ENCODE assay signal across 23 cellular contexts in genomic region chr1:166377896-166378295, GRCh38.
A peak's percentile ranks its signal among the peaks of the same experiment; 100 is the strongest.
DNase-seq lines count a peak whose midpoint lies in the region; ATAC-seq and TF ChIP-seq lines count a peak whose summit lies in the region.
"Had no signal": no experiment of that assay in that cellular context is flagged by ENCODE, and none has a peak within 500 bp of the region (broad histone marks: within the 10 kb centered on the region; RNA-seq: fewer than 3 reads in every experiment).

No MANE protein-coding gene starts in this region.

- no peak overlapping the region for H3K4me3 ChIP-seq in gastrocnemius medialis
- no peak overlapping the region for H3K4me3 ChIP-seq in thyroid gland (replicated peaks in 1 of 3)
- H3K4me3 ChIP-seq: BLaER1, GM23338 had no signal

- no peak for DNase-seq in activated T-cell treated with anti-CD3 and anti-CD28 coated beads, Interleukin-2, amount 50 U/mL, for 72 hours
- DNase-seq in activated T-cell treated with anti-CD3 and anti-CD28 coated beads, Interleukin-2, amount 50 U/mL, for 24 hours: no peak
- DNase-seq in RPMI7951 (ENCODE audit: low read depth) (peak; percentile 7), gastrocnemius medialis (no peak), thyroid gland (no peak), GM13977 (ENCODE audit: low spot score) (no peak)
- no peak for DNase-seq in activated CD4-positive, alpha-beta memory T cell treated with anti-CD3 and anti-CD28 coated beads for 36 hours
- no peak for DNase-seq in activated CD4-positive, alpha-beta T cell treated with anti-CD3 and anti-CD28 coated beads, Interleukin-2, amount 10 ng/mL, durations not matched to agents 24 days and 14 days
- DNase-seq: Calu3; CD4-positive, alpha-beta T cell; CD8-positive, alpha-beta memory T cell; COR-L47; DMS53; DMS79 treated with DMSO at 0.1 percent for 48 hours; GF-D8; H9; HFFc6 had no signal

- H3K4me1 Mint-ChIP-seq in activated T-cell treated with anti-CD3 and anti-CD28 coated beads, Interleukin-2, amount 50 U/mL, for 72 hours (ENCODE audit: low read depth): peaks cover 4% of the 10 kb centered on the region
- peaks cover 5% of the 10 kb centered on the region for H3K4me1 Mint-ChIP-seq in activated T-cell treated with anti-CD3 and anti-CD28 coated beads, Interleukin-2, amount 50 U/mL, for 24 hours (ENCODE audit: low read depth)
- no peaks in the 10 kb centered on the region for H3K4me1 Mint-ChIP-seq in activated CD4-positive, alpha-beta memory T cell treated with anti-CD3 and anti-CD28 coated beads for 36 hours (ENCODE audit: low read depth)
- no peaks in the 10 kb centered on the region for H3K4me1 Mint-ChIP-seq in activated CD4-positive, alpha-beta T cell treated with anti-CD3 and anti-CD28 coated beads, Interleukin-2, amount 10 ng/mL, durations not matched to agents 24 days and 14 days
- H3K4me1 Mint-ChIP-seq: B cell; CD14-positive monocyte; CD8-positive, alpha-beta memory T cell had no signal

- in situ Hi-C loops in gastrocnemius medialis (cut with MboI; ENCODE audit: low sequenced_read_pairs in 4 of 4): no loop called here
- in situ Hi-C loops in GM13977 (cut with MboI; ENCODE audit: low pct_unique_long_range_greater_than_20kb, low sequenced_read_pairs, unreplicated experiment): no loop called here

- peak overlapping the region in 1 of 2 donors; percentile 52 for H3K4me3 Mint-ChIP-seq in activated T-cell treated with anti-CD3 and anti-CD28 coated beads, Interleukin-2, amount 50 U/mL, for 72 hours
- H3K4me3 Mint-ChIP-seq in activated T-cell treated with anti-CD3 and anti-CD28 coated beads, Interleukin-2, amount 50 U/mL, for 24 hours: no peak overlapping the region
- no peak overlapping the region for H3K4me3 Mint-ChIP-seq in activated CD4-positive, alpha-beta memory T cell treated with anti-CD3 and anti-CD28 coated beads for 36 hours
- H3K4me3 Mint-ChIP-seq in activated CD4-positive, alpha-beta T cell treated with anti-CD3 and anti-CD28 coated beads, Interleukin-2, amount 10 ng/mL, durations not matched to agents 24 days and 14 days: no peak overlapping the region
- H3K4me3 Mint-ChIP-seq: B cell; CD14-positive monocyte; CD4-positive, alpha-beta T cell; CD8-positive, alpha-beta memory T cell; GM23338; H9; HFFc6 had no signal

- peak overlapping the region; percentile 66 for H3K27ac Mint-ChIP-seq in activated T-cell treated with anti-CD3 and anti-CD28 coated beads, Interleukin-2, amount 50 U/mL, for 72 hours
- H3K27ac Mint-ChIP-seq in activated T-cell treated with anti-CD3 and anti-CD28 coated beads, Interleukin-2, amount 50 U/mL, for 24 hours: no peak overlapping the region
- no peak overlapping the region for H3K27ac Mint-ChIP-seq in activated CD4-positive, alpha-beta memory T cell treated with anti-CD3 and anti-CD28 coated beads for 36 hours
- no peak overlapping the region for H3K27ac Mint-ChIP-seq in activated CD4-positive, alpha-beta T cell treated with anti-CD3 and anti-CD28 coated beads, Interleukin-2, amount 10 ng/mL, durations not matched to agents 24 days and 14 days
- H3K27ac Mint-ChIP-seq: B cell; CD4-positive, alpha-beta T cell; CD8-positive, alpha-beta memory T cell; GM23338; H9; HFFc6 had no signal

- no peaks in the 10 kb centered on the region for H3K36me3 Mint-ChIP-seq in activated T-cell treated with anti-CD3 and anti-CD28 coated beads, Interleukin-2, amount 50 U/mL, for 72 hours (ENCODE audit: insufficient read depth in 2 of 2)
- H3K36me3 Mint-ChIP-seq in activated T-cell treated with anti-CD3 and anti-CD28 coated beads, Interleukin-2, amount 50 U/mL, for 24 hours (ENCODE audit: low read depth): no peaks in the 10 kb centered on the region
- no peaks in the 10 kb centered on the region for H3K36me3 Mint-ChIP-seq in activated CD4-positive, alpha-beta memory T cell treated with anti-CD3 and anti-CD28 coated beads for 36 hours
- H3K36me3 Mint-ChIP-seq in activated CD4-positive, alpha-beta T cell treated with anti-CD3 and anti-CD28 coated beads, Interleukin-2, amount 10 ng/mL, durations not matched to agents 24 days and 14 days (ENCODE audit: low read depth): no peaks in the 10 kb centered on the region
- H3K36me3 Mint-ChIP-seq: CD14-positive monocyte; CD8-positive, alpha-beta memory T cell had no signal

- H3K36me3 ChIP-seq in gastrocnemius medialis: no peaks in the 10 kb centered on the region
- H3K36me3 ChIP-seq in thyroid gland: no peaks in the 10 kb centered on the region
- H3K36me3 ChIP-seq: BLaER1 had no signal

- CTCF ChIA-PET in activated CD4-positive, alpha-beta memory T cell treated with anti-CD3 and anti-CD28 coated beads for 36 hours (lab: Charles Lee): no interaction called here

- H3K27me3 Mint-ChIP-seq in activated T-cell treated with anti-CD3 and anti-CD28 coated beads, Interleukin-2, amount 50 U/mL, for 72 hours (ENCODE audit: low read depth): peaks cover 5% of the 10 kb centered on the region
- H3K27me3 Mint-ChIP-seq in activated T-cell treated with anti-CD3 and anti-CD28 coated beads, Interleukin-2, amount 50 U/mL, for 24 hours: peaks cover 17% of the 10 kb centered on the region
- H3K27me3 Mint-ChIP-seq in activated CD4-positive, alpha-beta memory T cell treated with anti-CD3 and anti-CD28 coated beads for 36 hours: peaks cover 3% of the 10 kb centered on the region
- no peaks in the 10 kb centered on the region for H3K27me3 Mint-ChIP-seq in activated CD4-positive, alpha-beta T cell treated with anti-CD3 and anti-CD28 coated beads, Interleukin-2, amount 10 ng/mL, durations not matched to agents 24 days and 14 days

- intact Hi-C loops in gastrocnemius medialis (cut with DNase I; ENCODE audit: low total_unique reads) (loop anchor here (2.0 kb wide), 1 partner anchor 211 kb away; the partner anchor contains the start of gene FAM78B), thyroid gland (cut with DNase I) (no loop called here)
- intact Hi-C loops in activated CD4-positive, alpha-beta memory T cell treated with anti-CD3 and anti-CD28 coated beads for 36 hours (cut with micrococcal nuclease): no loop called here
- intact Hi-C loops in activated CD4-positive, alpha-beta T cell treated with anti-CD3 and anti-CD28 coated beads, Interleukin-2, amount 10 ng/mL, durations not matched to agents 24 days and 14 days (cut with micrococcal nuclease): no loop called here

- TF ChIP-seq POLR2A in gastrocnemius medialis (IDR thresholded peaks at IDR 0.05) (no peak), thyroid gland (IDR thresholded peaks at IDR 0.05) (no peak)

- H3K9me3 ChIP-seq in gastrocnemius medialis (no peaks in the 10 kb centered on the region), thyroid gland (no peaks in the 10 kb centered on the region)
- H3K9me3 ChIP-seq: BLaER1 had no signal

- 86 to 88% methylated on average over 4 of the region's 4 CpGs for WGBS in thyroid gland, 2 donors

- H3K27ac ChIP-seq in gastrocnemius medialis (peak overlapping the region in 3 of 4 donors; percentile 80 to 89 (median 86)), thyroid gland (no peak overlapping the region)
- H3K27ac ChIP-seq: 22Rv1, BLaER1 had no signal

- TF ChIP-seq CTCF in gastrocnemius medialis (IDR thresholded peaks at IDR 0.05 in 4 of 5, conservative IDR thresholded peaks at IDR 0.05 in 1 of 5) (no peak), thyroid gland (IDR thresholded peaks at IDR 0.05) (no peak), GM13977 (IDR thresholded peaks at IDR 0.05; ENCODE audit: extremely low read depth, insufficient read depth, missing control alignments) (no peak)

- H3K27me3 ChIP-seq in gastrocnemius medialis (no peaks in the 10 kb centered on the region), thyroid gland (no peaks in the 10 kb centered on the region)
- H3K27me3 ChIP-seq: BLaER1 had no signal

- POLR2A ChIA-PET in activated CD4-positive, alpha-beta memory T cell treated with anti-CD3 and anti-CD28 coated beads for 36 hours (lab: Charles Lee): no interaction called here

- H3K4me1 ChIP-seq in gastrocnemius medialis (peaks cover 15 to 41% of the 10 kb centered on the region in 2 donors), thyroid gland (no peaks in the 10 kb centered on the region)
- H3K4me1 ChIP-seq: BLaER1 had no signal

- ATAC-seq in activated T-cell treated with anti-CD3 and anti-CD28 coated beads, Interleukin-2, amount 50 U/mL, for 72 hours (replicated peaks in 1 of 2): peak in 1 of 2 donors; percentile 43
- ATAC-seq in gastrocnemius medialis: no peak
- ATAC-seq: GM23338, HCT116 had no signal

- H3K9me3 Mint-ChIP-seq in activated T-cell treated with anti-CD3 and anti-CD28 coated beads, Interleukin-2, amount 50 U/mL, for 72 hours: no peaks in the 10 kb centered on the region
- H3K9me3 Mint-ChIP-seq in activated T-cell treated with anti-CD3 and anti-CD28 coated beads, Interleukin-2, amount 50 U/mL, for 24 hours: no peaks in the 10 kb centered on the region
- H3K9me3 Mint-ChIP-seq in activated CD4-positive, alpha-beta memory T cell treated with anti-CD3 and anti-CD28 coated beads for 36 hours: no peaks in the 10 kb centered on the region
- no peaks in the 10 kb centered on the region for H3K9me3 Mint-ChIP-seq in activated CD4-positive, alpha-beta T cell treated with anti-CD3 and anti-CD28 coated beads, Interleukin-2, amount 10 ng/mL, durations not matched to agents 24 days and 14 days
- H3K9me3 Mint-ChIP-seq: CD4-positive, alpha-beta T cell; GM23338; H9 had no signal

Comparison
In these comparisons a context has a peak if more than half of its experiments do, and no peak if none do; other contexts are left out.
1. H3K27ac ChIP-seq: peak in gastrocnemius medialis (3 of 4); none in thyroid gland (0 of 3).